39 cellular contexts compared by ENCODE assay signal in genomic region chr9:101035098-101035497, GRCh38. TPM values are rescaled to one million over a fixed set of nuclear protein-coding genes. Genes with fewer than 3 reads are reported as not detected.
"Had no signal": no experiment of that assay in that cellular context is flagged by ENCODE, and none has a peak within 500 bp of the region (broad histone marks: within the 10 kb centered on the region; RNA-seq: fewer than 3 reads in every experiment).

No MANE protein-coding gene starts in this region.

- DNase-seq: Karpas-422, Kasumi-1, MM.1S, MV-4-11, NCI-H1048, NCI-H1092, NCI-H1092 treated with DMSO at 0.1 percent for 48 hours, NCI-H1105, NCI-H1105 treated with DMSO at 0.1 percent for 48 hours, NCI-H1417, NCI-H1417 treated with DMSO at 0.1 percent for 48 hours, NCI-H1436, NCI-H1436 treated with DMSO at 0.1 percent for 48 hours, NCI-H146, NCI-H1694, NCI-H1694 treated with DMSO at 0.1 percent for 48 hours, NCI-H187, NCI-H187 treated with DMSO at 0.1 percent for 48 hours, NCI-H1930, NCI-H2029, NCI-H2029 treated with DMSO at 0.1 percent for 48 hours, NCI-H2081, NCI-H2081 treated with DMSO at 0.1 percent for 48 hours, NCI-H2107, NCI-H2171, NCI-H2171 treated with DMSO at 0.1 percent for 48 hours, NCI-H2227 treated with DMSO at 0.1 percent for 48 hours, NCI-H226, NCI-H345, NCI-H446, NCI-H446 treated with DMSO at 0.1 percent for 48 hours, NCI-H510A, NCI-H510A treated with DMSO at 0.1 percent for 48 hours, NCI-H524, NCI-H524 treated with DMSO at 0.1 percent for 48 hours had no signal

RNA-seq across cellular contexts. Expression of gene PLPPR1, which starts 6.6 kb away (rescaled TPM):
- total RNA-seq: LHCN-M2, M059J, MCF 10A, NCI-H460 had no signal
